ENCODE assay signal across 8 cellular contexts in the genomic region with DNA sequence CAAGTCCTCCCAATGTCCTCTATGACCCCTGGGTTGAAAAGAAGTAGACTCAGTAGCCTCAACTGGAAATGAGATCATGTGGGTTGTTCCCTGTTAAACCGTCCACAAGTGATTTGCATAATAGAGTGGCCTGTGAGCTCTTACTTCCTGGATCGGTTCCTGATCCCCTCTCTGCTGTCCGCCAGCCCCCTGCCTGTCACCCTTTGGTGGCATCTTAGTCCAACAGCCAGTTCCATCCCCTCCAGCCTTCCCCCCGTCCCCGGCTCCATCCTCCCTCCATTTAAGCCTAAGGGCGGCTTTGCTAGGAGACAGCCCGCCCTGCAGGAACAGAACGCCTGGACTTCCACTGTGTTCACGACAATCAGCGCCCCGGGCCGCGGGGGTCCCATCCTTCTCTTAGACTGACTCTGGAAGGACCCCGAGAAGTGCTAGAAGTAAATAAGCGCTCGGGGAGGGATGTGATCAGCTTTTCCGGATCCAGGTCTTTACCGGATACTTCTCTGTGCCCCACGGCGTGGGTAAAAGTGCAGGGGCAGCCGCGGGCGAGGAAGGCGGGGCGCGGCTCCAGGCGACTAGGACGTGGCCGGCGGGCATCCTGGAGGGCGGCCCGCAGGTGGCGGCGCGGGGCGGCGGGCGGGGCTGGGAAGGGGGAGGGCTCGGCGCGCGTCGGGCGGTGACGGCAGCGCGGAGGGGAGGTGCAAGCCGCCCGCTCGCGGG.
A peak's percentile ranks its signal among the peaks of the same experiment; 100 is the strongest.
DNase-seq lines count a peak whose midpoint lies in the region; ATAC-seq and TF ChIP-seq lines count a peak whose summit lies in the region.

No MANE protein-coding gene starts in this region.

- H3K9ac ChIP-seq in mucosa of rectum (ENCODE audit: low read depth in 1 of 2, low read length in 2 of 2): peak overlapping the region; percentile 89 to 91

- H3K4me3 ChIP-seq in AG09309 (ENCODE audit: control insufficient read depth, low read depth, low read length) (peak overlapping the region; percentile 95), mucosa of rectum (ENCODE audit: low read length in 2 of 2) (peak overlapping the region; percentile 80 to 88)

- no peaks in the 10 kb centered on the region for H3K9me3 ChIP-seq in mucosa of rectum (ENCODE audit: control insufficient read depth in 2 of 2, low read length in 2 of 2)

- ATAC-seq in GM18861 (IDR thresholded peaks at IDR 0.05; ENCODE audit: unreplicated experiment): peak; percentile 80
- ATAC-seq in HG03060 (IDR thresholded peaks at IDR 0.05; ENCODE audit: low read depth, unreplicated experiment): peak; percentile 65

- H3K36me3 ChIP-seq in mucosa of rectum (ENCODE audit: control insufficient read depth in 2 of 2, insufficient read depth in 2 of 2, low read length in 2 of 2): no peaks in the 10 kb centered on the region

- DNase-seq in AG09309 (ENCODE audit: low read depth) (no peak), NOMO-1 treated with dmso at 0.1 percent for 144 hours (lab: John Stamatoyannopoulos, UW; ENCODE audit: unreplicated experiment) (peak; percentile 91), activated T-cell treated with anti-CD3 and anti-CD28 coated beads for 24 hours (ENCODE audit: low read depth) (peak; percentile 64), epithelial cell of prostate (ENCODE audit: low read depth, low spot score) (no peak)
- DNase-seq in stimulated activated CD8-positive, alpha-beta memory T cell treated with anti-CD3 and anti-CD28 coated beads, Interleukin-4, amount 100 ng/mL, for 24 hours (ENCODE audit: low read depth): peak; percentile 69

- TF ChIP-seq CTCF in AG09309 (IDR thresholded peaks at IDR 0.05; ENCODE audit: control insufficient read depth, insufficient read depth, low read depth, low read length, missing control alignments): no peak

- H3K4me1 ChIP-seq in mucosa of rectum (ENCODE audit: control insufficient read depth in 2 of 2, insufficient read depth in 2 of 2, low read length in 2 of 2): peaks cover 19 to 25% of the 10 kb centered on the region in 2 donors

- H3K27ac ChIP-seq in epithelial cell of prostate: peak overlapping the region; percentile 68
- H3K27ac ChIP-seq in mucosa of rectum (ENCODE audit: low read depth in 2 of 2, low read length in 2 of 2): peak overlapping the region; percentile 95 to 97

- H3K27me3 ChIP-seq in mucosa of rectum (ENCODE audit: control insufficient read depth in 2 of 2, insufficient read depth in 2 of 2, low read length in 2 of 2): no peaks in the 10 kb centered on the region

Comparison
In these comparisons a context has a peak if more than half of its experiments do, and no peak if none do; other contexts are left out.
1. DNase-seq: peak in NOMO-1 treated with dmso at 0.1 percent for 144 hours (single experiment), activated T-cell treated with anti-CD3 and anti-CD28 coated beads for 24 hours (single experiment) and stimulated activated CD8-positive, alpha-beta memory T cell treated with anti-CD3 and anti-CD28 coated beads, Interleukin-4, amount 100 ng/mL, for 24 hours (single experiment); none in AG09309 (single experiment) and epithelial cell of prostate (single experiment).